ENCODE assay signal across 10 cellular contexts in genomic region chr2:28754321-28754720, GRCh38. TPM values are rescaled to one million over a fixed set of nuclear protein-coding genes. Genes with fewer than 3 reads are reported as not detected.
A peak's percentile ranks its signal among the peaks of the same experiment; 100 is the strongest.
DNase-seq lines count a peak whose midpoint lies in the region; ATAC-seq and FAIRE-seq lines count a peak whose summit lies in the region.
"Had no signal": no experiment of that assay in that cellular context is flagged by ENCODE, and none has a peak within 500 bp of the region (broad histone marks: within the 10 kb centered on the region; RNA-seq: fewer than 3 reads in every experiment).

No MANE protein-coding gene starts in this region.

- H3K27me3 Mint-ChIP-seq in activated CD4-positive, alpha-beta T cell treated with anti-CD3 and anti-CD28 coated beads for 36 hours = no peaks in the 10 kb centered on the region
- H3K27me3 Mint-ChIP-seq in T-helper 17 cell = no peaks in the 10 kb centered on the region
- H3K27me3 Mint-ChIP-seq in stimulated activated naive CD8-positive, alpha-beta T cell treated with anti-CD3 and anti-CD28 coated beads, Interleukin-15, amount 100 ng/mL, for 72 hours = no peaks in the 10 kb centered on the region

- ATAC-seq in activated CD4-positive, alpha-beta T cell treated with anti-CD3 and anti-CD28 coated beads for 36 hours = no peak
- ATAC-seq in T-helper 17 cell (no peak), GM21367 (IDR thresholded peaks at IDR 0.05; ENCODE audit: unreplicated experiment) (no peak)
- ATAC-seq in stimulated activated naive CD8-positive, alpha-beta T cell treated with anti-CD3 and anti-CD28 coated beads, Interleukin-15, amount 100 ng/mL, for 72 hours = no peak

- intact Hi-C loops in activated CD4-positive, alpha-beta T cell treated with anti-CD3 and anti-CD28 coated beads for 36 hours (cut with DNase I, micrococcal nuclease) = loop anchor here (5.0 kb wide), 2 partner anchors 258 to 362 kb away; partner anchors contain the start of gene FOSL2 (in 1 of the 2)

- no peak for DNase-seq in activated CD4-positive, alpha-beta T cell treated with anti-CD3 and anti-CD28 coated beads for 36 hours
- no peak for DNase-seq in activated CD4-positive, alpha-beta T cell treated with anti-CD3 and anti-CD28 coated beads, Interleukin-2, amount 50 U/mL, for 4 hours
- no peak for DNase-seq in T-helper 17 cell
- peak; percentile 37 for DNase-seq in fibroblast of peridontal ligament (ENCODE audit: extremely low read depth)
- DNase-seq in stimulated activated naive CD8-positive, alpha-beta T cell treated with anti-CD3 and anti-CD28 coated beads, Interleukin-15, amount 100 ng/mL, for 72 hours = no peak
- DNase-seq in SKM-1 (lab: John Stamatoyannopoulos, UW; ENCODE audit: unreplicated experiment) = no peak
- DNase-seq in HTR-8/SVneo (ENCODE audit: insufficient read length, low spot score) = no peak
- DNase-seq: activated naive CD4-positive, alpha-beta T cell treated with Interleukin-2 at 50 U/mL for 16 hours; NCI-H1417 treated with DMSO at 0.1 percent for 48 hours had no signal

- no peaks in the 10 kb centered on the region for H3K9me3 ChIP-seq in T-helper 17 cell (ENCODE audit: control insufficient read depth, low read length, poor library complexity, severe bottlenecking)

- CTCF ChIA-PET in activated CD4-positive, alpha-beta T cell treated with anti-CD3 and anti-CD28 coated beads for 36 hours (lab: Charles Lee) = interaction anchor here (0.6 to 7.7 kb wide), 3 partner anchors 160 to 277 kb away, joined by 3 to 43 read pairs (median 4); no protein-coding TSS in a partner anchor

- peaks cover 32% of the 10 kb centered on the region for H3K36me3 Mint-ChIP-seq in activated CD4-positive, alpha-beta T cell treated with anti-CD3 and anti-CD28 coated beads for 36 hours (ENCODE audit: low read depth)
- H3K36me3 Mint-ChIP-seq in T-helper 17 cell (ENCODE audit: low read depth) = peaks cover 3% of the 10 kb centered on the region

- no peak for FAIRE-seq in HTR-8/SVneo (lab: Jason Lieb, UNC)

- peak overlapping the region; percentile 48 for H3K4me3 Mint-ChIP-seq in activated CD4-positive, alpha-beta T cell treated with anti-CD3 and anti-CD28 coated beads for 36 hours
- H3K4me3 Mint-ChIP-seq in T-helper 17 cell = peak overlapping the region; percentile 96
- peak overlapping the region; percentile 55 to 94 for H3K4me3 Mint-ChIP-seq in stimulated activated naive CD8-positive, alpha-beta T cell treated with anti-CD3 and anti-CD28 coated beads, Interleukin-15, amount 100 ng/mL, for 72 hours

- POLR2A ChIA-PET in activated CD4-positive, alpha-beta T cell treated with anti-CD3 and anti-CD28 coated beads for 36 hours (lab: Charles Lee) = interaction anchor here (0.6 kb wide), 1 partner anchor 409 kb away, joined by 4 read pairs; no protein-coding TSS in a partner anchor

- no peaks in the 10 kb centered on the region for H3K9me3 Mint-ChIP-seq in activated CD4-positive, alpha-beta T cell treated with anti-CD3 and anti-CD28 coated beads for 36 hours (ENCODE audit: low read depth)
- H3K9me3 Mint-ChIP-seq in stimulated activated naive CD8-positive, alpha-beta T cell treated with anti-CD3 and anti-CD28 coated beads, Interleukin-15, amount 100 ng/mL, for 72 hours = no peaks in the 10 kb centered on the region

- peak overlapping the region; percentile 65 for H3K27ac Mint-ChIP-seq in activated CD4-positive, alpha-beta T cell treated with anti-CD3 and anti-CD28 coated beads for 36 hours
- peak overlapping the region; percentile 65 for H3K27ac Mint-ChIP-seq in T-helper 17 cell
- H3K27ac Mint-ChIP-seq in stimulated activated naive CD8-positive, alpha-beta T cell treated with anti-CD3 and anti-CD28 coated beads, Interleukin-15, amount 100 ng/mL, for 72 hours = no peak overlapping the region

- peaks cover 58% of the 10 kb centered on the region for H3K4me1 Mint-ChIP-seq in activated CD4-positive, alpha-beta T cell treated with anti-CD3 and anti-CD28 coated beads for 36 hours
- H3K4me1 Mint-ChIP-seq in T-helper 17 cell = peaks cover 56% of the 10 kb centered on the region
- peaks cover 58% of the 10 kb centered on the region for H3K4me1 Mint-ChIP-seq in stimulated activated naive CD8-positive, alpha-beta T cell treated with anti-CD3 and anti-CD28 coated beads, Interleukin-15, amount 100 ng/mL, for 72 hours

RNA-seq across cellular contexts. Expression of gene PPP1CB, which starts 2.7 kb away (rescaled TPM):
- 100 to 1,000 TPM; 153 to 213 TPM for total RNA-seq in activated CD4-positive, alpha-beta T cell treated with anti-CD3 and anti-CD28 coated beads for 36 hours
- 100 to 1,000 TPM; 309 to 313 TPM for total RNA-seq in T-helper 17 cell

RNA-seq across cellular contexts. Expression of gene SPDYA, which starts 56.3 kb away (rescaled TPM):
- total RNA-seq in activated CD4-positive, alpha-beta T cell treated with anti-CD3 and anti-CD28 coated beads for 36 hours = 1 to 10 TPM in 1 of 2 experiments, under 1 TPM in 1; 0.93 to 1.2 TPM
- total RNA-seq in T-helper 17 cell = 10 to 100 TPM; 11.2 to 18.7 TPM

Comparison
In these comparisons a context has a peak if more than half of its experiments do, and no peak if none do; other contexts are left out.
1. H3K27ac Mint-ChIP-seq: peak in activated CD4-positive, alpha-beta T cell treated with anti-CD3 and anti-CD28 coated beads for 36 hours (single experiment) and T-helper 17 cell (single experiment); none in stimulated activated naive CD8-positive, alpha-beta T cell treated with anti-CD3 and anti-CD28 coated beads, Interleukin-15, amount 100 ng/mL, for 72 hours (0 of 2).
2. RNA of gene SPDYA, which starts 56.3 kb away (total RNA-seq): 11.2 to 18.7 TPM in T-helper 17 cell; 0.93 to 1.2 TPM in activated CD4-positive, alpha-beta T cell treated with anti-CD3 and anti-CD28 coated beads for 36 hours; every median in the first group is over 4 times any median in the second.
3. Peak in every context shown above with its lines, with median percentiles within 50 percentile points of each other: H3K4me3 Mint-ChIP-seq.